8 cellular contexts compared by ENCODE assay signal in the genomic region with DNA sequence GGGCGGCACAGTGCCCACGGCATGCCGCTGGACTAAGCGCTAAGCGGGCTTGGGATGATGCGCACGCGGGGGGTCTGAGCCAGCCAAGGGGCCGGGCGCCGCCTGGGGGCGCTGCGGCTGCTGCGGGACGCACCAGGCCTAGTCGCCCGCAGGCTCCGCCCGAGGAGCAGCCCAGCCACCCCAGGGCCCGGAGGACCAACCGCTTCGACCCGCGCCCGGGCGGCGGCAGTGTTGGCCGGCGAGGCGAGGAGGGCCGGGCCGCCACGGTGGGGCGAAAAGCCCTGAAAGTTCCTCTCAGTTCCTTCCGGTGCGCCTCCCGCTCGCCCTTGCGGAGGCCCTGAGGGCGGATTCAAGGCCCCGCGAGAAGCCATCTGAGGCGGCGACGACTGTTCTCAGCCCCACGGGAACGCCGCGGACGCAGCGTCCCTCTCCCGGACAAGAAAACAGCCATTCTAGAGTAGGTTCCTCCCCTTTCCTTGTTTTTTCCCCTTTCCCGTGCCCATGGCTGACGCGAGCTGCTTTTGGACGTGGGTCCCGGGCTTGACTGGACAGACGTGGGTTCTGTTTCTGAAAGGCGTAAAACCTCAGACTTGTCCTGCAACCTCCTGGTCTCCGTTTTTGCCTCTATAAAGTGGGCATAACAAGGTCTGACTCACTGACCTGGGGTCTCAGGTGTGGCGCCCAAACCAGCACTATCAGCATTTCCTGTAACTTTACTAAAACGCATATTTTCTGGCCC. TPM values are rescaled to one million over a fixed set of nuclear protein-coding genes. Genes with fewer than 3 reads are reported as not detected.
DNase-seq lines count a peak whose midpoint lies in the region; ATAC-seq and TF ChIP-seq lines count a peak whose summit lies in the region.

A gene with protein sequence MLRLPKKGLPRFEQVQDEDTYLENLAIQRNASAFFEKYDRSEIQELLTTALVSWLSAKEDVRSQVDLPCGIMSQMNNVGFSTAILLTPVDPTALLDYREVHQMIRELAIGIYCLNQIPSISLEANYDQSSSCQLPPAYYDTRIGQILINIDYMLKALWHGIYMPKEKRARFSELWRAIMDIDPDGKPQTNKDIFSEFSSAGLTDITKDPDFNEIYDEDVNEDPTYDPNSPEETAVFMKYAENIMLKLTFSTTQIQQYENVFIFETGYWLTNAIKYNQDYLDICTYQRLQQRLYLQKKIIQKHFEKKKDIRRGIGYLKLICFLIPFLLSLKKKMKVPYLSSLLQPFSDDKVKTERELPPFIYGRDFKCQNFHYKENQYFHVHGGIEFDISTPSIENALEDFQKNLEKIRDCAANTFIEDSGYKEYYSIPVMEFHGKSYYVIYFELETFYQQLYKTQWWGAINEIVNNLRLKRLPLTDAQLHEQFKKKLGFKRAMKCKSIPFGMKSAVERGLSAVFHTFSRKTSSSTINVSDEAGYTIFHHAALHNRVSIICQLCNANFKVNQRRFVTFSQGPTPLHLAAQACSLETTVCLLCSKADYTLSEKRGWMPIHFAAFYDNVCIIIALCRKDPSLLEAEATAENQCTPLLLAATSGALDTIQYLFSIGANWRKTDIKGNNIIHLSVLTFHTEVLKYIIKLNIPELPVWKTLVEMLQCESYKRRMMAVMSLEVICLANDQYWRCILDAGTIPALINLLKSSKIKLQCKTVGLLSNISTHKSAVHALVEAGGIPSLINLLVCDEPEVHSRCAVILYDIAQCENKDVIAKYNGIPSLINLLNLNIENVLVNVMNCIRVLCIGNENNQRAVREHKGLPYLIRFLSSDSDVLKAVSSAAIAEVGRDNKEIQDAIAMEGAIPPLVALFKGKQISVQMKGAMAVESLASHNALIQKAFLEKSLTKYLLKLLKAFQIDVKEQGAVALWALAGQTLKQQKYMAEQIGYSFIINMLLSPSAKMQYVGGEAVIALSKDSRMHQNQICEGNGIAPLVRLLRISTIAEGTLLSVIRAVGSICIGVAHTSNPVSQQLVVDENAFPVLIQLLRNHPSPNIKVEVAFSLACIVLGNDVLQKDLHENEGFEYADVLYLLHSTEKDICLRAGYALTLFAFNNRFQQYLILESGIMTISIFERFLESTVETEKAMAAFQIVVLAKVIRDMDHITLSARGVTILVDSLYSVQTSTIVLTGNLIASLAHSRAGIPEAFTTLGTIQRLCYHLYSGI (N-terminal part only) (plus strand): TSS at position 297 of the 739 bp plus-strand sequence. CDS start 1,821 bp downstream, outside the sequence.

- peak within 1 kb of the TSS; percentile 80 for H3K27ac ChIP-seq in A673 (ENCODE audit: low read depth, low read length, poor library complexity, severe bottlenecking)
- H3K27ac ChIP-seq in epithelial cell of prostate = peak within 1 kb of the TSS; percentile 72

- intact Hi-C loops in A673 (cut with micrococcal nuclease; ENCODE audit: unreplicated experiment) = no loop called here

- CTCF ChIA-PET in A673 (lab: Charles Lee) = no interaction called here

- peaks cover 10% of the 10 kb centered on the region for H3K9me3 ChIP-seq in A673 (ENCODE audit: low read depth, low read length, poor library complexity, severe bottlenecking)

- no TSS peak for BruUV-seq in A673 (replicated peaks; lab: Mats Ljungman, UMichigan)

- peak; percentile 91 for DNase-seq in A673 (ENCODE audit: low spot score)
- peak; percentile 86 for DNase-seq in NOMO-1 treated with dmso at 0.1 percent for 144 hours (lab: John Stamatoyannopoulos, UW; ENCODE audit: unreplicated experiment)
- DNase-seq in activated T-cell treated with anti-CD3 and anti-CD28 coated beads for 4 hours = peak; percentile 67
- DNase-seq in epithelial cell of prostate (ENCODE audit: low read depth, low spot score) = peak; percentile 12
- DNase-seq in mucosa of gallbladder (ENCODE audit: low spot score) = peak; percentile 89
- DNase-seq in stimulated activated CD8-positive, alpha-beta memory T cell treated with anti-CD3 and anti-CD28 coated beads, Interleukin-4, amount 100 ng/mL, for 24 hours (ENCODE audit: low read depth) = peak; percentile 72

- POLR2A ChIA-PET in A673 (lab: Charles Lee; ENCODE audit: low non-redundant PET) = no interaction called here

- H3K27me3 ChIP-seq in A673 (replicated peaks; ENCODE audit: insufficient read depth, low read depth, low read length, poor library complexity) = no peaks in the 10 kb centered on the region

- peak; percentile 83 for TF ChIP-seq CTCF in A673 (conservative IDR thresholded peaks at IDR 0.05; ENCODE audit: low read depth, low read length)

- H3K4me1 ChIP-seq in A673 (ENCODE audit: insufficient read depth, low read length, poor library complexity, severe bottlenecking) = peaks cover 7% of the 10 kb centered on the region

- peaks cover 9% of the 10 kb centered on the region for H3K36me3 ChIP-seq in A673 (ENCODE audit: insufficient read depth, low read length, poor library complexity, severe bottlenecking)

- H3K4me3 ChIP-seq in A673 (ENCODE audit: low read depth, low read length, poor library complexity, severe bottlenecking) = peak within 1 kb of the TSS; percentile 55

- peak; percentile 94 for ATAC-seq in GM18861 (IDR thresholded peaks at IDR 0.05; ENCODE audit: unreplicated experiment)
- peak; percentile 99 for ATAC-seq in HG03097 (IDR thresholded peaks at IDR 0.05; ENCODE audit: low FRiP score, unreplicated experiment)

RNA-seq across cellular contexts. Expression of the gene that starts here (rescaled TPM):
- 3.5 and 4.5 TPM in 2 replicates for total RNA-seq in A673 (2021)
- total RNA-seq in mucosa of gallbladder = 9.3 TPM

Comparison
In these comparisons a context has a peak if more than half of its experiments do, and no peak if none do; other contexts are left out.
1. Peak in every context shown above with its lines: DNase-seq, ATAC-seq, H3K4me3 ChIP-seq and H3K27ac ChIP-seq.
2. DNase-seq: peak in every context shown above with its lines; median percentile 91 in A673; 89 in mucosa of gallbladder; 86 in NOMO-1 treated with dmso at 0.1 percent for 144 hours; 72 in stimulated activated CD8-positive, alpha-beta memory T cell treated with anti-CD3 and anti-CD28 coated beads, Interleukin-4, amount 100 ng/mL, for 24 hours; 67 in activated T-cell treated with anti-CD3 and anti-CD28 coated beads for 4 hours; 12 in epithelial cell of prostate.